ENCODE assay signal across 8 cellular contexts in the genomic region with DNA sequence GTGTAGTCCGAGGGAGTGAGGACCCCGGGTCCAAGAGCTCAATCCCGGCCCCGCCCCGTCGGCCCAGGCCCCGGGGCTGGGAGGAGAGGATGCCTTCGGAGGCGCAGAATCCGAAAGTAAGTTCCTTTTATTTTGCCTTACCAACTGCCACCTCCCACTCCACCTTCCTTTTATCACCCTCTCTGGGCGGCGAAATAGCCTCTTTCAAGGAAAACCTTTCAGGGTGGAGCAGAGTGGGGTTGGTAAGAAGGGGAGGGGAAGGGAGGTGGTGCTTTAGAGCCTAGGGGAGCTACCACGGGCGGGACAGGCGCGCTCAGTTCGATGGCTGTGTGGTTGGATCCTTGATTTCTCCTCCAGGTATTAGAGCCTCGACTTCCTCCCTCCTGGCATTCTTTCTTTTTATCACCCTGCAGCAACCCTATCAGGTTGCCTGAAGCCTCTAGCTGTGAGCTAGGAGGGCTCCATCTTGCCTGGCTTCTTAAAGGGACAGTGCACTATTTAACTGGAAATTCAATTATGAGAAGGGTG.
DNase-seq lines count a peak whose midpoint lies in the region; ATAC-seq and TF ChIP-seq lines count a peak whose summit lies in the region.

No MANE protein-coding gene starts in this region.

- 0 to 28% methylated on average over 18 of the region's 18 CpGs for WGBS in lung, 2 donors
- 27% methylated on average over 18 of the region's 18 CpGs for WGBS in suprapubic skin

- DNase-seq in stimulated activated CD4-positive, alpha-beta T cell treated with anti-CD3 and anti-CD28 coated beads, Interleukin-15, amount 100 ng/mL, for 24 hours: peak; percentile 2
- DNase-seq in stimulated activated CD4-positive, alpha-beta T cell treated with anti-CD3 and anti-CD28 coated beads, Interleukin-4, amount 100 ng/mL, for 4 hours: no peak
- DNase-seq in SJSA1 (ENCODE audit: low read depth in 1 of 2, low spot score in 2 of 2) (peak in 1 of 2 experiments; percentile 2), ecto neural progenitor cell (ENCODE audit: low spot score) (peak; percentile 45), lung (ENCODE audit: low spot score) (no peak), suprapubic skin (ENCODE audit: low spot score in 2 of 2) (no peak), NCI-H2081 treated with DMSO at 0.1 percent for 48 hours (lab: John Stamatoyannopoulos, UW) (no peak)

- TF ChIP-seq CTCF in lung (IDR thresholded peaks at IDR 0.05; ENCODE audit: control extremely low read depth, extremely low read depth) (no peak), suprapubic skin (IDR thresholded peaks at IDR 0.05) (no peak)

- H3K4me1 ChIP-seq in SJSA1 (replicated peaks): no peaks in the 10 kb centered on the region
- peaks cover 0 to 2% of the 10 kb centered on the region in 2 donors for H3K4me1 ChIP-seq in lung (ENCODE audit: control insufficient read depth in 2 of 2, insufficient read depth in 2 of 2, low read length in 2 of 2)
- no peaks in the 10 kb centered on the region for H3K4me1 ChIP-seq in suprapubic skin

- H3K36me3 ChIP-seq in SJSA1: no peaks in the 10 kb centered on the region
- H3K36me3 ChIP-seq in lung (ENCODE audit: control insufficient read depth in 2 of 2, insufficient read depth in 2 of 2, low read length in 2 of 2): no peaks in the 10 kb centered on the region
- no peaks in the 10 kb centered on the region for H3K36me3 ChIP-seq in suprapubic skin

- TF ChIP-seq EP300 in suprapubic skin (IDR thresholded peaks at IDR 0.05): no peak

- peak; percentile 47 for ATAC-seq in HG02981 (IDR thresholded peaks at IDR 0.05; ENCODE audit: unreplicated experiment)
- peak; percentile 55 for ATAC-seq in lung (ENCODE audit: insufficient read depth, low FRiP score)

- no peak for TF ChIP-seq POLR2A in suprapubic skin (IDR thresholded peaks at IDR 0.05)

- H3K4me3 ChIP-seq in SJSA1 (peak overlapping the region; percentile 46), lung (peak overlapping the region; percentile 36), suprapubic skin (peak overlapping the region; percentile 68)

- H3K27me3 ChIP-seq in SJSA1 (replicated peaks) (no peaks in the 10 kb centered on the region), lung (ENCODE audit: control insufficient read depth, insufficient read depth) (no peaks in the 10 kb centered on the region), suprapubic skin (no peaks in the 10 kb centered on the region)

- H3K27ac ChIP-seq in SJSA1 (no peak overlapping the region), lung (ENCODE audit: low read depth in 1 of 2, low read length in 1 of 2) (peak overlapping the region in 1 of 2 donors; percentile 61), suprapubic skin (peak overlapping the region; percentile 54)

- H3K9me3 ChIP-seq in SJSA1 (replicated peaks) (no peaks in the 10 kb centered on the region), lung (ENCODE audit: control insufficient read depth in 2 of 2, insufficient read depth in 1 of 2, low read length in 1 of 2) (no peaks in the 10 kb centered on the region), suprapubic skin (no peaks in the 10 kb centered on the region)

Comparison
In these comparisons a context has a peak if more than half of its experiments do, and no peak if none do; other contexts are left out.
1. DNase-seq: peak in stimulated activated CD4-positive, alpha-beta T cell treated with anti-CD3 and anti-CD28 coated beads, Interleukin-15, amount 100 ng/mL, for 24 hours (single experiment) and ecto neural progenitor cell (single experiment); none in stimulated activated CD4-positive, alpha-beta T cell treated with anti-CD3 and anti-CD28 coated beads, Interleukin-4, amount 100 ng/mL, for 4 hours (0 of 2), lung (single experiment), suprapubic skin (0 of 2) and NCI-H2081 treated with DMSO at 0.1 percent for 48 hours (single experiment).
2. Peak in every context shown above with its lines, with median percentiles within 50 percentile points of each other: H3K4me3 ChIP-seq.